In the genomic region with DNA sequence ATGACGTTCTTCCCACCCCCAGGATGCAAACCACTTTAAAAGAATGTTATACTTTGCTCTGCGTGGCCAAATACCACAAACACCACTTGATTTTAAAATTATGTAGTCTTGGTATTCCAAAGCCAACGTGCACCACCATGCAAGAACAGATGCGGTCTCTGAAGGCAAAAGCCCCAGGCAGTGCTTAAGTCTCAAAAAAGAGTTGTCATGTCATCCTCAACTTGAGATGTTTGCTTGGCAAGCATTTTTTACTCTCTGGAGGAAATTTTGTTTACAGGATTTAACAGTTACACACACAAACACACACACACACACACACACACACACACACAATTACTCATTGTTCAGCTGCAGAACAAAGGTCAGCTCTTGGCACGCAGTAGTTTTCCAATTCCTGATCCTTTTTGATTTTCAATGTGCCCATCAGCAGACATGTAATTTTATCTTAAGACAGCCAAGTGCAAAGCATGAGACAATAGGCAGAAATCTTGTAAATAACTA, we compare ENCODE assay signal across 15 cellular contexts.
DNase-seq lines count a peak whose midpoint lies in the region; ATAC-seq and TF ChIP-seq lines count a peak whose summit lies in the region.
"Had no signal": no experiment of that assay in that cellular context is flagged by ENCODE, and none has a peak within 500 bp of the region (broad histone marks: within the 10 kb centered on the region; RNA-seq: fewer than 3 reads in every experiment).

No MANE protein-coding gene starts in this region.

- no peak for ATAC-seq in stimulated activated naive CD8-positive, alpha-beta T cell treated with anti-CD3 and anti-CD28 coated beads, Interleukin-15, amount 100 ng/mL, for 72 hours
- no peak for ATAC-seq in WTC11
- ATAC-seq: activated naive CD8-positive, alpha-beta T cell treated with anti-CD3 and anti-CD28 coated beads, Interleukin-2, amount 50 U/mL, for 24 hours; stimulated activated naive CD8-positive, alpha-beta T cell treated with anti-CD3 and anti-CD28 coated beads, Interleukin-15, Interleukin-2, amounts not matched to agents 100 U/mL and 50 U/mL, for 24 hours had no signal

- no peak for TF ChIP-seq POLR2A in adrenal gland (IDR thresholded peaks at IDR 0.05)

- H3K27me3 Mint-ChIP-seq in neural crest cell (ENCODE audit: low read depth) (no peaks in the 10 kb centered on the region), WTC11 (ENCODE audit: low read depth) (no peaks in the 10 kb centered on the region)
- no peaks in the 10 kb centered on the region for H3K27me3 Mint-ChIP-seq in stimulated activated naive CD8-positive, alpha-beta T cell treated with anti-CD3 and anti-CD28 coated beads, Interleukin-15, amount 100 ng/mL, for 72 hours
- H3K27me3 Mint-ChIP-seq in activated CD4-positive, alpha-beta memory T cell treated with anti-CD3 and anti-CD28 coated beads, Interleukin-2, amount 10 ng/mL, durations not matched to agents 7 days and 5 days, result no peaks in the 10 kb centered on the region
- H3K27me3 Mint-ChIP-seq: activated naive CD8-positive, alpha-beta T cell treated with anti-CD3 and anti-CD28 coated beads, Interleukin-2, amount 50 U/mL, for 24 hours; CD4-positive, CD25-positive, alpha-beta regulatory T cell had no signal

- no peaks in the 10 kb centered on the region for H3K9me3 ChIP-seq in adrenal gland (replicated peaks in 1 of 3)
- H3K9me3 ChIP-seq: neutrophil had no signal

- TF ChIP-seq CTCF in adrenal gland (IDR thresholded peaks at IDR 0.05) (no peak), fibroblast of pulmonary artery (IDR thresholded peaks at IDR 0.05; ENCODE audit: low read length, missing control alignments) (no peak), neural crest cell (conservative IDR thresholded peaks at IDR 0.05) (no peak), WTC11 (IDR thresholded peaks at IDR 0.05) (no peak)

- H3K36me3 Mint-ChIP-seq in neural crest cell (ENCODE audit: low read depth) (peaks cover 5% of the 10 kb centered on the region), WTC11 (no peaks in the 10 kb centered on the region)
- H3K36me3 Mint-ChIP-seq in activated CD4-positive, alpha-beta memory T cell treated with anti-CD3 and anti-CD28 coated beads, Interleukin-2, amount 10 ng/mL, durations not matched to agents 7 days and 5 days (ENCODE audit: low read depth), result no peaks in the 10 kb centered on the region

- H3K4me3 ChIP-seq in adrenal gland, result no peak overlapping the region
- H3K4me3 ChIP-seq in fibroblast of pulmonary artery (replicated peaks; ENCODE audit: low read depth, low read length), result no peak overlapping the region

- WGBS in adrenal gland, 4 donors, result 63 to 71% (median 64%) methylated on average over 5 of the region's 5 CpGs

- DNase-seq in ELR (ENCODE audit: low read depth) (peak; percentile 37), adrenal gland (peak in 6 of 7 donors; percentile 41 to 65 (median 50)), fibroblast of pulmonary artery (ENCODE audit: low read depth) (peak; percentile 62), neural crest cell (ENCODE audit: low read depth, low spot score) (no peak), WTC11 (ENCODE audit: low spot score) (no peak), SIG-M5 treated with dmso at 0.1 percent for 504 hours (lab: John Stamatoyannopoulos, UW; ENCODE audit: unreplicated experiment) (no peak)
- no peak for DNase-seq in stimulated activated naive CD8-positive, alpha-beta T cell treated with anti-CD3 and anti-CD28 coated beads, Interleukin-15, amount 100 ng/mL, for 72 hours
- DNase-seq in activated CD4-positive, alpha-beta memory T cell treated with anti-CD3 and anti-CD28 coated beads, Interleukin-2, amount 10 ng/mL, durations not matched to agents 7 days and 5 days, result no peak
- DNase-seq: activated naive CD8-positive, alpha-beta T cell treated with anti-CD3 and anti-CD28 coated beads, Interleukin-2, amount 50 U/mL, for 24 hours; CD4-positive, CD25-positive, alpha-beta regulatory T cell; MV-4-11; NCI-H524; stimulated activated CD4-positive, alpha-beta T cell treated with anti-CD3 and anti-CD28 coated beads, Interleukin-2, amount 100 ng/mL, for 48 hours; stimulated activated naive CD8-positive, alpha-beta T cell treated with anti-CD3 and anti-CD28 coated beads, Interleukin-15, Interleukin-2, amounts not matched to agents 100 U/mL and 50 U/mL, for 24 hours had no signal

- no peaks in the 10 kb centered on the region for H3K27me3 ChIP-seq in adrenal gland
- H3K27me3 ChIP-seq: neutrophil had no signal

- H3K27ac Mint-ChIP-seq in neural crest cell (ENCODE audit: unreplicated experiment) (peak overlapping the region; percentile 95), WTC11 (no peak overlapping the region)
- no peak overlapping the region for H3K27ac Mint-ChIP-seq in stimulated activated naive CD8-positive, alpha-beta T cell treated with anti-CD3 and anti-CD28 coated beads, Interleukin-15, amount 100 ng/mL, for 72 hours
- H3K27ac Mint-ChIP-seq in activated CD4-positive, alpha-beta memory T cell treated with anti-CD3 and anti-CD28 coated beads, Interleukin-2, amount 10 ng/mL, durations not matched to agents 7 days and 5 days, result no peak overlapping the region
- H3K27ac Mint-ChIP-seq: activated naive CD8-positive, alpha-beta T cell treated with anti-CD3 and anti-CD28 coated beads, Interleukin-2, amount 50 U/mL, for 24 hours; CD4-positive, CD25-positive, alpha-beta regulatory T cell had no signal

- intact Hi-C loops in adrenal gland (cut with DNase I), result no loop called here

- H3K36me3 ChIP-seq in adrenal gland (replicated peaks in 1 of 2), result no peaks in the 10 kb centered on the region
- H3K36me3 ChIP-seq: neutrophil had no signal

- H3K4me1 ChIP-seq in adrenal gland (replicated peaks in 1 of 2), result peaks cover 5 to 32% of the 10 kb centered on the region in 2 donors

- POLR2A ChIA-PET in activated CD4-positive, alpha-beta memory T cell treated with anti-CD3 and anti-CD28 coated beads, Interleukin-2, amount 10 ng/mL, durations not matched to agents 7 days and 5 days (lab: Charles Lee), result no interaction called here
- POLR2A ChIA-PET in WTC11 (lab: Charles Lee), result no interaction called here

- H3K9me3 Mint-ChIP-seq in neural crest cell (no peaks in the 10 kb centered on the region), WTC11 (no peaks in the 10 kb centered on the region)
- no peaks in the 10 kb centered on the region for H3K9me3 Mint-ChIP-seq in stimulated activated naive CD8-positive, alpha-beta T cell treated with anti-CD3 and anti-CD28 coated beads, Interleukin-15, amount 100 ng/mL, for 72 hours
- no peaks in the 10 kb centered on the region for H3K9me3 Mint-ChIP-seq in activated CD4-positive, alpha-beta memory T cell treated with anti-CD3 and anti-CD28 coated beads, Interleukin-2, amount 10 ng/mL, durations not matched to agents 7 days and 5 days
- H3K9me3 Mint-ChIP-seq: activated naive CD8-positive, alpha-beta T cell treated with anti-CD3 and anti-CD28 coated beads, Interleukin-2, amount 50 U/mL, for 24 hours; CD4-positive, CD25-positive, alpha-beta regulatory T cell had no signal

- H3K4me3 Mint-ChIP-seq in neural crest cell, result peak overlapping the region; percentile 7
- H3K4me3 Mint-ChIP-seq in stimulated activated naive CD8-positive, alpha-beta T cell treated with anti-CD3 and anti-CD28 coated beads, Interleukin-15, amount 100 ng/mL, for 72 hours, result no peak overlapping the region
- H3K4me3 Mint-ChIP-seq in activated CD4-positive, alpha-beta memory T cell treated with anti-CD3 and anti-CD28 coated beads, Interleukin-2, amount 10 ng/mL, durations not matched to agents 7 days and 5 days, result no peak overlapping the region
- H3K4me3 Mint-ChIP-seq in WTC11, result no peak overlapping the region
- H3K4me3 Mint-ChIP-seq: activated naive CD8-positive, alpha-beta T cell treated with anti-CD3 and anti-CD28 coated beads, Interleukin-2, amount 50 U/mL, for 24 hours; CD4-positive, CD25-positive, alpha-beta regulatory T cell had no signal

- H3K4me1 Mint-ChIP-seq in neural crest cell (peaks cover 74% of the 10 kb centered on the region), WTC11 (no peaks in the 10 kb centered on the region)
- H3K4me1 Mint-ChIP-seq in stimulated activated naive CD8-positive, alpha-beta T cell treated with anti-CD3 and anti-CD28 coated beads, Interleukin-15, amount 100 ng/mL, for 72 hours, result peaks cover 20% of the 10 kb centered on the region
- no peaks in the 10 kb centered on the region for H3K4me1 Mint-ChIP-seq in activated CD4-positive, alpha-beta memory T cell treated with anti-CD3 and anti-CD28 coated beads, Interleukin-2, amount 10 ng/mL, durations not matched to agents 7 days and 5 days

- CTCF ChIA-PET in activated CD4-positive, alpha-beta memory T cell treated with anti-CD3 and anti-CD28 coated beads, Interleukin-2, amount 10 ng/mL, durations not matched to agents 7 days and 5 days (lab: Charles Lee), result no interaction called here
- CTCF ChIA-PET in WTC11 (lab: Charles Lee), result no interaction called here

- H3K27ac ChIP-seq in adrenal gland, result peak overlapping the region in 1 of 5 donors; percentile 41
- H3K27ac ChIP-seq: neutrophil had no signal

TF ChIP-seq in WTC11, 78 proteins besides CTCF, POLR2A, EP300 and RAD21 (continues in another document):
- no peak for TF ChIP-seq SOX15 (CRISPR knock-in tag; IDR thresholded peaks at IDR 0.05)
- TF ChIP-seq MYBL2 (CRISPR knock-in tag; IDR thresholded peaks at IDR 0.05), result no peak
- TF ChIP-seq, protein P1, sequence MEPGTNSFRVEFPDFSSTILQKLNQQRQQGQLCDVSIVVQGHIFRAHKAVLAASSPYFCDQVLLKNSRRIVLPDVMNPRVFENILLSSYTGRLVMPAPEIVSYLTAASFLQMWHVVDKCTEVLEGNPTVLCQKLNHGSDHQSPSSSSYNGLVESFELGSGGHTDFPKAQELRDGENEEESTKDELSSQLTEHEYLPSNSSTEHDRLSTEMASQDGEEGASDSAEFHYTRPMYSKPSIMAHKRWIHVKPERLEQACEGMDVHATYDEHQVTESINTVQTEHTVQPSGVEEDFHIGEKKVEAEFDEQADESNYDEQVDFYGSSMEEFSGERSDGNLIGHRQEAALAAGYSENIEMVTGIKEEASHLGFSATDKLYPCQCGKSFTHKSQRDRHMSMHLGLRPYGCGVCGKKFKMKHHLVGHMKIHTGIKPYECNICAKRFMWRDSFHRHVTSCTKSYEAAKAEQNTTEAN (CRISPR knock-in tag; IDR thresholded peaks at IDR 0.05), result no peak
- no peak for TF ChIP-seq USF2 (CRISPR knock-in tag; IDR thresholded peaks at IDR 0.05)

Comparison
In these comparisons a context has a peak if more than half of its experiments do, and no peak if none do; other contexts are left out.
1. DNase-seq: peak in ELR (single experiment), adrenal gland (6 of 7) and fibroblast of pulmonary artery (single experiment); none in neural crest cell (single experiment), stimulated activated naive CD8-positive, alpha-beta T cell treated with anti-CD3 and anti-CD28 coated beads, Interleukin-15, amount 100 ng/mL, for 72 hours (0 of 2), activated CD4-positive, alpha-beta memory T cell treated with anti-CD3 and anti-CD28 coated beads, Interleukin-2, amount 10 ng/mL, durations not matched to agents 7 days and 5 days (single experiment), WTC11 (single experiment) and SIG-M5 treated with dmso at 0.1 percent for 504 hours (single experiment).